In genomic region chr3:129606522-129607390, GRCh38 we compare ENCODE assay signal across 8 cellular contexts. TPM values are rescaled to one million over a fixed set of nuclear protein-coding genes. Genes with fewer than 3 reads are reported as not detected.
DNase-seq lines count a peak whose midpoint lies in the region; ATAC-seq and TF ChIP-seq lines count a peak whose summit lies in the region.

PLXND1 (minus strand) TSS chr3:129606676; CDS start chr3:129606639, 37 bp downstream.

- ATAC-seq in PC-3 (peak; percentile 39), Right ventricle myocardium superior (ENCODE audit: poor library complexity) (peak; percentile 74), GM18858 (IDR thresholded peaks at IDR 0.05; ENCODE audit: unreplicated experiment) (no peak), HG02798 (IDR thresholded peaks at IDR 0.05; ENCODE audit: poor library complexity, unreplicated experiment) (no peak)

- TF ChIP-seq CTCF in HFF-Myc (IDR thresholded peaks at IDR 0.05; ENCODE audit: low read depth, low read length, missing control alignments), result no peak
- no peak for TF ChIP-seq CTCF in PC-3 (conservative IDR thresholded peaks at IDR 0.05; ENCODE audit: low read depth, low read length)
- no peak for TF ChIP-seq CTCF in adrenal gland (IDR thresholded peaks at IDR 0.05)

- peak within 1 kb of the TSS; percentile 75 to 98 (median 84) for H3K4me3 ChIP-seq in BLaER1 treated with 17β-estradiol and CSF1 and Interleukin-3, amounts not matched to agents 10 nM and 100 nM
- peak within 1 kb of the TSS; percentile 62 for H3K4me3 ChIP-seq in HFF-Myc (replicated peaks; ENCODE audit: low read depth, low read length)
- peak within 1 kb of the TSS; percentile 67 for H3K4me3 ChIP-seq in PC-3 (ENCODE audit: low read length)
- peak within 1 kb of the TSS; percentile 3 to 82 (median 21) for H3K4me3 ChIP-seq in adrenal gland

- peaks cover 0 to 32% (median 4%) of the 10 kb centered on the region in 11 experiments; a peak in 13 of 22 replicates for H3K36me3 ChIP-seq in BLaER1 treated with 17β-estradiol and CSF1 and Interleukin-3, amounts not matched to agents 10 nM and 100 nM
- H3K36me3 ChIP-seq in PC-3 (ENCODE audit: low read depth, low read length) (no peaks in the 10 kb centered on the region), adrenal gland (replicated peaks in 1 of 2) (no peaks in the 10 kb centered on the region)

- BruUV-seq in PC-3 (replicated peaks; lab: Mats Ljungman, UMichigan), result no TSS peak

- POLR2A ChIA-PET in PC-3 (lab: Charles Lee; ENCODE audit: unreplicated experiment), result no interaction called here

- H3K79me2 ChIP-seq in PC-3 (ENCODE audit: low read length), result peaks cover 5% of the 10 kb centered on the region

- intact Hi-C loops in PC-3 (cut with micrococcal nuclease), result no loop called here
- intact Hi-C loops in adrenal gland (cut with DNase I), result loop anchor here (5.0 kb wide), 2 partner anchors 114 to 119 kb away; no protein-coding TSS in a partner anchor
- intact Hi-C loops in Right ventricle myocardium superior (cut with DNase I), result no loop called here

- peak; percentile 25 for TF ChIP-seq POLR2A in adrenal gland (IDR thresholded peaks at IDR 0.05)

- peaks cover 40 to 47% (median 44%) of the 10 kb centered on the region in 11 experiments for H4K20me1 ChIP-seq in BLaER1 treated with 17β-estradiol and CSF1 and Interleukin-3, amounts not matched to agents 10 nM and 100 nM
- no peaks in the 10 kb centered on the region for H4K20me1 ChIP-seq in PC-3 (ENCODE audit: low read length)

- H2AFZ ChIP-seq in PC-3 (ENCODE audit: low read length), result peak within 1 kb of the TSS; percentile 87

- no peak for DNase-seq in HFF-Myc (ENCODE audit: extremely low read depth, low read depth)
- DNase-seq in PC-3, result peak; percentile 38
- DNase-seq in adrenal gland, result peak; percentile 65 to 80 (median 68)
- DNase-seq in Right ventricle myocardium superior, result peak; percentile 90
- peak; percentile 50 for DNase-seq in occipital lobe (lab: John Stamatoyannopoulos, UW)

- H3K4me2 ChIP-seq in BLaER1 treated with 17β-estradiol and CSF1 and Interleukin-3, amounts not matched to agents 10 nM and 100 nM, result peak within 1 kb of the TSS; percentile 95 to 100 (median 99)
- peak within 1 kb of the TSS; percentile 80 for H3K4me2 ChIP-seq in PC-3 (ENCODE audit: low read length)

- no peaks in the 10 kb centered on the region for H3K27me3 ChIP-seq in BLaER1 treated with 17β-estradiol and CSF1 and Interleukin-3, amounts not matched to agents 10 nM and 100 nM
- no peaks in the 10 kb centered on the region for H3K27me3 ChIP-seq in PC-3 (ENCODE audit: low read length)
- no peaks in the 10 kb centered on the region for H3K27me3 ChIP-seq in adrenal gland

- H3F3A ChIP-seq in PC-3 (ENCODE audit: low read length, unreplicated experiment), result no peaks in the 10 kb centered on the region

- WGBS in adrenal gland, 4 donors, result 1 to 2% (median 2%) methylated on average over 39 to 96 of the region's 115 CpGs

- H3K9me2 ChIP-seq in PC-3 (replicated peaks; ENCODE audit: low read length), result no peaks in the 10 kb centered on the region

- CTCF ChIA-PET in PC-3 (lab: Charles Lee), result no interaction called here

- no peaks in the 10 kb centered on the region for H3K9me3 ChIP-seq in BLaER1 treated with 17β-estradiol and CSF1 and Interleukin-3, amounts not matched to agents 10 nM and 100 nM (replicated peaks in 1 of 11)
- H3K9me3 ChIP-seq in PC-3 (ENCODE audit: low read length) (no peaks in the 10 kb centered on the region), adrenal gland (replicated peaks in 1 of 3) (no peaks in the 10 kb centered on the region)

- peak within 1 kb of the TSS; percentile 78 to 91 (median 86) for H3K27ac ChIP-seq in BLaER1 treated with 17β-estradiol and CSF1 and Interleukin-3, amounts not matched to agents 10 nM and 100 nM
- H3K27ac ChIP-seq in PC-3 (ENCODE audit: low read length), result no peak within 1 kb of the TSS
- peak within 1 kb of the TSS; percentile 53 to 92 (median 82) for H3K27ac ChIP-seq in adrenal gland

- peaks cover 56 to 81% (median 76%) of the 10 kb centered on the region in 10 experiments for H3K4me1 ChIP-seq in BLaER1 treated with 17β-estradiol and CSF1 and Interleukin-3, amounts not matched to agents 10 nM and 100 nM
- H3K4me1 ChIP-seq in PC-3 (ENCODE audit: insufficient read depth, low read length), result peaks cover 9% of the 10 kb centered on the region; the same call in 1 of the 2 replicates
- peaks cover 17 to 48% of the 10 kb centered on the region in 2 donors for H3K4me1 ChIP-seq in adrenal gland (replicated peaks in 1 of 2)

- H3K9ac ChIP-seq in BLaER1 treated with 17β-estradiol and CSF1 and Interleukin-3, amounts not matched to agents 10 nM and 100 nM, result peak within 1 kb of the TSS; percentile 80 to 95 (median 88)
- H3K9ac ChIP-seq in PC-3 (ENCODE audit: low read length), result no peak within 1 kb of the TSS

RNA-seq across cellular contexts. Expression of gene PLXND1, which starts in this region (rescaled TPM):
- 19.2 and 21.8 TPM in 2 replicates for total RNA-seq in PC-3 (2014; rRNA removed)
- 100 to 1,000 TPM; 101 to 191 (median 149) TPM for total RNA-seq in adrenal gland
- 100 to 1,000 TPM in 2 of 3 donors, 10 to 100 TPM in 1; 41.2 to 370 (median 130) TPM for polyA plus RNA-seq in adrenal gland
- total RNA-seq in Right ventricle myocardium superior, result 53.1 TPM
- 14.3 TPM for total RNA-seq in occipital lobe

Comparison
In these comparisons a context has a peak if more than half of its experiments do, and no peak if none do; other contexts are left out.
1. H3K4me3 ChIP-seq: peak in every context shown above with its lines; median percentile 84 in BLaER1 treated with 17β-estradiol and CSF1 and Interleukin-3, amounts not matched to agents 10 nM and 100 nM; 67 in PC-3; 62 in HFF-Myc; 21 in adrenal gland.
2. ATAC-seq: peak in PC-3 (single experiment) and Right ventricle myocardium superior (single experiment); none in GM18858 (single experiment) and HG02798 (single experiment).
3. intact Hi-C loops: an anchor here in adrenal gland (5.0 kb wide); none called in PC-3 and Right ventricle myocardium superior.